Comparison of ENCODE assay signal across 13 cellular contexts in the genomic region with DNA sequence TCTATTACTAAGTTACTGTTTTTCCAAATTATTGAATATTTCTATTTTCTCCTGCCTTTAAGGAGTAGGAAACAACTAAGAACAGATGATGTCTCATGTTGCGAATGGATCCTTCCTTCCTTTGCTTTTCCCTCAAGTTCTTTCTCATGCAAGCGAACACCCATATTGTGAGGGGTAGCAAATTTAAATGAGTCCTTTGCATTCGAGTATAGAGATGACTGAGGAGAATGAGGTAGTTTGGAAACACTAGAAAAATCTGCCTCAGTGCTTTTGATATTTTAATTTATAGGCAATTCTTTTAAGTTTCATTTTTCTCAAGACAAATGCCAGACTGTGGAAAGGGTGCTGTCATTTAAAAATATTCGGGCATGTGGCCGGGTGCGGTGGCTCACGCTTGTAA. TPM values are rescaled to one million over a fixed set of nuclear protein-coding genes. Genes with fewer than 3 reads are reported as not detected.
A peak's percentile ranks its signal among the peaks of the same experiment; 100 is the strongest.
DNase-seq lines count a peak whose midpoint lies in the region; ATAC-seq lines count a peak whose summit lies in the region.
"Had no signal": no experiment of that assay in that cellular context is flagged by ENCODE, and none has a peak within 500 bp of the region (broad histone marks: within the 10 kb centered on the region; RNA-seq: fewer than 3 reads in every experiment).

No MANE protein-coding gene starts in this region.

- H3K36me3 Mint-ChIP-seq in activated T-helper 2 cell treated with anti-CD3 and anti-CD28 coated beads, Interferon-gamma antibody, Interleukin-2, Interleukin-4, amounts not matched to agents 10 μg/mL and 5 μg/mL and 100 μg/mL, durations not matched to agents 14 hours and 24 hours and 36 hours (ENCODE audit: low read depth): peaks cover 77% of the 10 kb centered on the region

- H3K27me3 ChIP-seq in H7 (ENCODE audit: control insufficient read depth, insufficient read depth, low read length) (no peaks in the 10 kb centered on the region), HUES48 (ENCODE audit: control insufficient read depth, insufficient read depth, low read length) (no peaks in the 10 kb centered on the region)
- H3K27me3 ChIP-seq: BLaER1 treated with 17β-estradiol and CSF1 and Interleukin-3, amounts not matched to agents 10 nM and 100 nM had no signal

- H3K36me3 ChIP-seq in H7 (replicated peaks; ENCODE audit: control insufficient read depth, insufficient read depth, low read length) (no peaks in the 10 kb centered on the region), HUES48 (ENCODE audit: control insufficient read depth, insufficient read depth, low read length) (no peaks in the 10 kb centered on the region)

- peak overlapping the region; percentile 33 for H3K27ac Mint-ChIP-seq in activated T-helper 2 cell treated with anti-CD3 and anti-CD28 coated beads, Interferon-gamma antibody, Interleukin-2, Interleukin-4, amounts not matched to agents 10 μg/mL and 5 μg/mL and 100 μg/mL, durations not matched to agents 14 hours and 24 hours and 36 hours
- H3K27ac Mint-ChIP-seq: B cell; CD8-positive, alpha-beta T cell had no signal

- no peak for ATAC-seq in esophagus mucosa
- ATAC-seq in HG03469 (IDR thresholded peaks at IDR 0.05; ENCODE audit: unreplicated experiment): no peak
- ATAC-seq: CD8-positive, alpha-beta T cell had no signal

- no peak overlapping the region for H3K27ac ChIP-seq in HUES48 (ENCODE audit: low read depth, low read length)
- H3K27ac ChIP-seq: BLaER1 treated with 17β-estradiol and CSF1 and Interleukin-3, amounts not matched to agents 10 nM and 100 nM; KMS-11 had no signal

- no peaks in the 10 kb centered on the region for H3K9me3 ChIP-seq in HUES48 (ENCODE audit: control insufficient read depth, insufficient read depth, low read length)
- H3K9me3 ChIP-seq: BLaER1 treated with 17β-estradiol and CSF1 and Interleukin-3, amounts not matched to agents 10 nM and 100 nM had no signal

- H3K9ac ChIP-seq in HUES48 (ENCODE audit: low read depth, low read length): no peak overlapping the region
- H3K9ac ChIP-seq: BLaER1 treated with 17β-estradiol and CSF1 and Interleukin-3, amounts not matched to agents 10 nM and 100 nM; KMS-11 had no signal

- H3K27me3 Mint-ChIP-seq in activated T-helper 2 cell treated with anti-CD3 and anti-CD28 coated beads, Interferon-gamma antibody, Interleukin-2, Interleukin-4, amounts not matched to agents 10 μg/mL and 5 μg/mL and 100 μg/mL, durations not matched to agents 14 hours and 24 hours and 36 hours (ENCODE audit: low read depth): no peaks in the 10 kb centered on the region
- H3K27me3 Mint-ChIP-seq: B cell had no signal

- peaks cover 41% of the 10 kb centered on the region for H3K4me1 Mint-ChIP-seq in activated T-helper 2 cell treated with anti-CD3 and anti-CD28 coated beads, Interferon-gamma antibody, Interleukin-2, Interleukin-4, amounts not matched to agents 10 μg/mL and 5 μg/mL and 100 μg/mL, durations not matched to agents 14 hours and 24 hours and 36 hours (ENCODE audit: low read depth)

- no peaks in the 10 kb centered on the region for H3K9me3 Mint-ChIP-seq in activated T-helper 2 cell treated with anti-CD3 and anti-CD28 coated beads, Interferon-gamma antibody, Interleukin-2, Interleukin-4, amounts not matched to agents 10 μg/mL and 5 μg/mL and 100 μg/mL, durations not matched to agents 14 hours and 24 hours and 36 hours
- H3K9me3 Mint-ChIP-seq: CD8-positive, alpha-beta T cell had no signal

- intact Hi-C loops in activated T-helper 2 cell treated with anti-CD3 and anti-CD28 coated beads, Interferon-gamma antibody, Interleukin-2, Interleukin-4, amounts not matched to agents 10 μg/mL and 5 μg/mL and 100 μg/mL, durations not matched to agents 14 hours and 24 hours and 36 hours (cut with micrococcal nuclease): no loop called here

- H3K4me1 ChIP-seq in HUES48 (ENCODE audit: control insufficient read depth, insufficient read depth, low read length): peaks cover 50% of the 10 kb centered on the region
- H3K4me1 ChIP-seq: BLaER1 treated with 17β-estradiol and CSF1 and Interleukin-3, amounts not matched to agents 10 nM and 100 nM had no signal

- peak; percentile 58 for DNase-seq in H7
- DNase-seq in activated T-helper 2 cell treated with anti-CD3 and anti-CD28 coated beads, Interferon-gamma antibody, Interleukin-2, Interleukin-4, amounts not matched to agents 10 μg/mL and 5 μg/mL and 100 μg/mL, durations not matched to agents 14 hours and 24 hours and 36 hours (ENCODE audit: low spot score): no peak
- DNase-seq in NCI-H524 treated with DMSO at 0.1 percent for 48 hours (lab: John Stamatoyannopoulos, UW): no peak
- DNase-seq: Calu3; CD8-positive, alpha-beta T cell; DMS79 treated with DMSO at 0.1 percent for 48 hours; GF-D8 had no signal

- H3K4me3 Mint-ChIP-seq in activated T-helper 2 cell treated with anti-CD3 and anti-CD28 coated beads, Interferon-gamma antibody, Interleukin-2, Interleukin-4, amounts not matched to agents 10 μg/mL and 5 μg/mL and 100 μg/mL, durations not matched to agents 14 hours and 24 hours and 36 hours (ENCODE audit: low read depth): no peak overlapping the region
- H3K4me3 Mint-ChIP-seq: B cell; CD8-positive, alpha-beta T cell had no signal

- no peak overlapping the region for H3K4me3 ChIP-seq in H7 (ENCODE audit: insufficient read depth, low read depth, low read length)
- peak overlapping the region; percentile 11; the same call in 1 of the 2 replicates for H3K4me3 ChIP-seq in HUES48 (ENCODE audit: low read depth, low read length)
- H3K4me3 ChIP-seq: BLaER1 treated with 17β-estradiol and CSF1 and Interleukin-3, amounts not matched to agents 10 nM and 100 nM had no signal

RNA-seq across cellular contexts. Expression of a gene that starts 56.1 kb away (rescaled TPM):
- total RNA-seq in H7 (2014; rRNA removed; shearing (Covaris generic)): 5.5 and 11.5 TPM in 2 replicates
- total RNA-seq in activated T-helper 2 cell treated with anti-CD3 and anti-CD28 coated beads, Interferon-gamma antibody, Interleukin-2, Interleukin-4, amounts not matched to agents 10 μg/mL and 5 μg/mL and 100 μg/mL, durations not matched to agents 14 hours and 24 hours and 36 hours: 67.8 and 72.9 TPM in 2 replicates
- 15.1 TPM for total RNA-seq in esophagus mucosa
